Comparison of ENCODE assay signal across 8 cellular contexts in the genomic region with DNA sequence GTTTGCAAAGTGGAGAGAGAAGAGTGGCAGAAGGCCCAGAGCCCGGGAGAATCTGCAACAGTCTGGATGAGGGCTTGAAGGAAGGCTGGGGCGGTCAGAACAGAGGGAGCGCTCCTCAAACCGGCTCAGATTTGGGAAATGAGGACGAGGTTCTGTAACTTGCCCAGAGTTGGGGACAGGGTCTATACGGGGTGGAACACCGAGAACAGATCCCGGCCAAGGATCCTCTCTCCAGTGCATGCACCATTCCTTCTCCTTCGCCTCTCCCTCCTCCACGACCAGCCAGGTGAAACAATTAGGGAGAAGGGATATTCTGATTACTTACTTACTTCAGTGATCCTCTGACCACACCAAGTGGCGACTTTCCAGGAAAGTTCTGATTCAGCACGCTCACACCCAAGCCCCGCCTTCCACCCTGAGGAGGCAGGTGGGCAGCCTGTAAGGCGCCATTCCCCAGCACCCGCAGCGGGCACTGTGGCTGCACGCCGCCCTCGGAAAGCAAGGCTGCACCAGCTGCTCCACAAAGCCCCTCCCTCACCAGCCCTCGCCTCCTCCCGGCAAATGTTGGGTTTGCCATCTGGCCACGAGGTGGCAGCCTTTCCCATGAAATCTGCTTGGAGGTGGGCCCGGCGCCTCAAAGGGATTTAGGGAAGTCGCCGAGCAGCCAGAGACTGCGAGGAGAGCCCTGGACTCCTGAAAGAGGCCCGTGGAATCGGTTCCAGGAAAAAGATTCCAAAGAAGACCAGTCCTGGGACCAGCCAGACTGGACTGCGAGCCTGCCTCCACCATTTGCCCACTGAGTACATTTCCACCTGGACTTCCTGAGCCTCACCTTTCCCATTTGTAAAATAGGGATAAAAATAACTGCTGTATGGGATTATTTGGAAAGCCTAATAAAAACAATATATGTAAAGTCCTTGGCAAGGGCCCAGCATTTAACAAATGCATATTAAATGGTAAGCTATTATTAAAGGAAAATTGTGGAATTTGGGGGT. TPM values are rescaled to one million over a fixed set of nuclear protein-coding genes. Genes with fewer than 3 reads are reported as not detected.
DNase-seq lines count a peak whose midpoint lies in the region; ATAC-seq, FAIRE-seq and TF ChIP-seq lines count a peak whose summit lies in the region.

No MANE protein-coding gene starts in this region.

- peak; percentile 75 for DNase-seq in GM12891 (ENCODE audit: insufficient read length, low spot score)
- peak; percentile 86 to 95 (median 94) for DNase-seq in NCI-H1417 (lab: John Stamatoyannopoulos, UW)
- peak; percentile 89 for DNase-seq in SW480 (ENCODE audit: low spot score)
- DNase-seq in amygdala (lab: John Stamatoyannopoulos, UW): peak in 54 of 56 donors; percentile 21 to 90 (median 78)
- DNase-seq in right cardiac atrium: peak; percentile 86 to 93 (median 92)
- peak; percentile 35 for DNase-seq in pulmonary artery endothelial cell (ENCODE audit: low read depth, low spot score)
- peak; percentile 88 to 93 for DNase-seq in aorta

- WGBS in right cardiac atrium: 4% methylated on average over 30 of the region's 30 CpGs
- WGBS in aorta, 2 donors: 0 to 2% methylated on average over 29 to 30 of the region's 30 CpGs

- no peak overlapping the region for H3K4me3 ChIP-seq in right cardiac atrium (ENCODE audit: low read length)
- no peak overlapping the region for H3K4me3 ChIP-seq in aorta (ENCODE audit: low read length in 2 of 2)

- peak; percentile 98 for FAIRE-seq in GM12891 (lab: Jason Lieb, UNC)

- H3K4me1 ChIP-seq in right cardiac atrium (ENCODE audit: control insufficient read depth, insufficient read depth, low read length) (no peaks in the 10 kb centered on the region), aorta (ENCODE audit: control insufficient read depth in 1 of 2, insufficient read depth in 2 of 2, low read length in 2 of 2) (no peaks in the 10 kb centered on the region)

- no peak for TF ChIP-seq POLR2A in GM12891 (IDR thresholded peaks at IDR 0.05; ENCODE audit: low read depth, low read length)

- intact Hi-C loops in right cardiac atrium (cut with DNase I) (loop anchor here (5.0 to 10.0 kb wide), 2 partner anchors 216 to 218 kb away; partner anchors contain the start of gene RARS1 (in 4 of the 4)), aorta (cut with DNase I) (loop anchor here (2.0 to 10.0 kb wide), 2 partner anchors 216 to 220 kb away; partner anchors contain the start of gene RARS1 (in 1 of the 2))

- H3K9me3 ChIP-seq in right cardiac atrium (ENCODE audit: control insufficient read depth, low read length): no peaks in the 10 kb centered on the region
- no peaks in the 10 kb centered on the region for H3K9me3 ChIP-seq in aorta (ENCODE audit: control insufficient read depth, low read length)

- ATAC-seq in HG02840 (IDR thresholded peaks at IDR 0.05; ENCODE audit: low FRiP score, unreplicated experiment): peak; percentile 63
- peak; percentile 92 to 93 for ATAC-seq in right cardiac atrium
- peak; percentile 84 for ATAC-seq in aorta (ENCODE audit: low FRiP score)

- H3K27ac ChIP-seq in right cardiac atrium (ENCODE audit: low read length) (no peak overlapping the region), aorta (ENCODE audit: low read depth in 1 of 2, low read length in 2 of 2) (no peak overlapping the region)

- no peaks in the 10 kb centered on the region for H3K36me3 ChIP-seq in aorta (ENCODE audit: control insufficient read depth in 1 of 2, insufficient read depth in 2 of 2, low read length in 1 of 2)

- H3K27me3 ChIP-seq in right cardiac atrium (ENCODE audit: control insufficient read depth, insufficient read depth) (no peaks in the 10 kb centered on the region), aorta (ENCODE audit: control insufficient read depth in 1 of 2, insufficient read depth in 2 of 2, low read length in 1 of 2) (no peaks in the 10 kb centered on the region)

TF ChIP-seq in GM12891, 5 proteins besides CTCF, POLR2A, EP300 and RAD21:
- no peak for TF ChIP-seq POU2F2 (IDR thresholded peaks at IDR 0.05; ENCODE audit: low read depth, low read length)
- TF ChIP-seq TAF1 (IDR thresholded peaks at IDR 0.05; ENCODE audit: low read depth, low read length): no peak
- no peak for TF ChIP-seq POLR2AphosphoS5 (IDR thresholded peaks at IDR 0.05; ENCODE audit: low read depth, low read length)
- TF ChIP-seq SPI1 (IDR thresholded peaks at IDR 0.05; ENCODE audit: low read depth, low read length): peak; percentile 55
- no peak for TF ChIP-seq PAX5 (IDR thresholded peaks at IDR 0.05; ENCODE audit: insufficient read depth, low read length, severe bottlenecking)

RNA-seq across cellular contexts. Expression of gene WWC1, which starts 22.2 kb away (rescaled TPM):
- 1.9 TPM for polyA plus RNA-seq in GM12891 (2012; ENCODE audit: low read depth, missing spikeins)
- total RNA-seq in right cardiac atrium (1 to 10 TPM in 3 of 4 donors, under 1 TPM in 1; 0.79 to 1.7 (median 1.2) TPM), pulmonary artery endothelial cell (0.04 and 0.33 TPM in 2 replicates), aorta (under 1 TPM; 0.36 to 0.49 TPM)
- polyA plus RNA-seq in right cardiac atrium (0.45 TPM), aorta (1 to 10 TPM in 1 of 2 donors, under 1 TPM in 1; 0.36 to 9.1 TPM)

Comparison
In these comparisons a context has a peak if more than half of its experiments do, and no peak if none do; other contexts are left out.
1. DNase-seq: peak in every context shown above with its lines; median percentile 94 in NCI-H1417; 92 in right cardiac atrium; 90 in aorta; 89 in SW480; 78 in amygdala; 75 in GM12891; 35 in pulmonary artery endothelial cell.